In genomic region chr12:13220848-13221247, GRCh38 we compare ENCODE assay signal across 17 cellular contexts. TPM values are rescaled to one million over a fixed set of nuclear protein-coding genes. Genes with fewer than 3 reads are reported as not detected.
DNase-seq lines count a peak whose midpoint lies in the region; ATAC-seq lines count a peak whose summit lies in the region.
"Had no signal": no experiment of that assay in that cellular context is flagged by ENCODE, and none has a peak within 500 bp of the region (broad histone marks: within the 10 kb centered on the region; RNA-seq: fewer than 3 reads in every experiment).

No MANE protein-coding gene starts in this region.

- ATAC-seq in HG03565 (IDR thresholded peaks at IDR 0.05; ENCODE audit: unreplicated experiment), result no peak

- no peak overlapping the region for H2BK120ac ChIP-seq in trophoblast cell (ENCODE audit: insufficient read depth, low read length, poor library complexity)

- H3K4me1 ChIP-seq in trophoblast cell (ENCODE audit: control insufficient read depth in 1 of 2, insufficient read depth in 2 of 2, low read length in 2 of 2), result peaks cover 0 to 2% of the 10 kb centered on the region in 2 experiments

- no peak overlapping the region for H4K91ac ChIP-seq in trophoblast cell (ENCODE audit: low read depth, low read length)

- H4K8ac ChIP-seq in trophoblast cell (ENCODE audit: low read depth, low read length), result no peak overlapping the region

- H3K36me3 ChIP-seq in trophoblast cell (ENCODE audit: control insufficient read depth in 1 of 2, insufficient read depth in 2 of 2, low read length in 2 of 2), result no peaks in the 10 kb centered on the region

- no peak overlapping the region for H3K14ac ChIP-seq in trophoblast cell (ENCODE audit: low read length)

- H3K4ac ChIP-seq in trophoblast cell (ENCODE audit: low read depth, low read length), result no peak overlapping the region

- no peak overlapping the region for H3K18ac ChIP-seq in trophoblast cell (ENCODE audit: low read length)

- no peaks in the 10 kb centered on the region for H3K27me3 ChIP-seq in trophoblast cell (ENCODE audit: insufficient read depth, low read length)

- no peak overlapping the region for H3K4me3 ChIP-seq in trophoblast cell (ENCODE audit: low read depth, low read length)

- no peaks in the 10 kb centered on the region for H3K79me2 ChIP-seq in trophoblast cell (ENCODE audit: control insufficient read depth, insufficient read depth, low read length, poor library complexity)

- no peak overlapping the region for H2AK5ac ChIP-seq in trophoblast cell (ENCODE audit: low read length)

- H3K9me3 ChIP-seq in trophoblast cell (ENCODE audit: insufficient read depth, low read depth, low read length), result no peaks in the 10 kb centered on the region

- H3K23ac ChIP-seq in trophoblast cell (ENCODE audit: low read length), result no peak overlapping the region

- H3K27ac ChIP-seq in trophoblast cell (ENCODE audit: low read depth, low read length), result no peak overlapping the region

- H2AFZ ChIP-seq in trophoblast cell (ENCODE audit: insufficient read depth, low read length, poor library complexity), result no peak overlapping the region

- no peak overlapping the region for H2BK12ac ChIP-seq in trophoblast cell (ENCODE audit: low read length)

- no peak overlapping the region for H2BK5ac ChIP-seq in trophoblast cell (ENCODE audit: low read depth, low read length, poor library complexity)

- no peaks in the 10 kb centered on the region for H3K79me1 ChIP-seq in trophoblast cell (ENCODE audit: low read length)

- DNase-seq in EH (ENCODE audit: low read depth), result peak; percentile 86
- DNase-seq in HS-5 (ENCODE audit: low read depth), result peak; percentile 65
- peak; percentile 44 for DNase-seq in amniotic epithelial cell (ENCODE audit: low read depth)
- DNase-seq in trophoblast cell, result peak; percentile 31 to 82
- DNase-seq in glomerular visceral epithelial cell (ENCODE audit: extremely low spot score), result no peak
- no peak for DNase-seq in COR-L47 (lab: John Stamatoyannopoulos, UW)
- no peak for DNase-seq in NCI-H748 treated with DMSO at 0.1 percent for 48 hours (lab: John Stamatoyannopoulos, UW)
- DNase-seq: CD4-positive, alpha-beta memory T cell; DMS79 treated with DMSO at 0.1 percent for 48 hours; Kasumi-1; NCI-H1105; NCI-H1694; NCI-H2107; NCI-H345; NCI-H526 had no signal

- H3K4me2 ChIP-seq in trophoblast cell (ENCODE audit: low read length), result no peak overlapping the region

- H3K9ac ChIP-seq in trophoblast cell (ENCODE audit: low read length), result no peak overlapping the region

- H4K12ac ChIP-seq in trophoblast cell (ENCODE audit: low read depth, low read length), result no peak overlapping the region

- no CpG with 5 or more reads among the region's 3 CpGs for whole genome bisulfite sequencing in trophoblast cell (ENCODE audit: extremely low coverage, insufficient coverage, insufficient read length)

RNA-seq across cellular contexts. Expression of gene EMP1, which starts 24.3 kb away (rescaled TPM):
- 10.1 and 10.7 TPM in 2 replicates for polyA plus RNA-seq in trophoblast cell (2013)
- polyA plus RNA-seq: IgD-negative memory B cell had no signal

Comparison
In these comparisons a context has a peak if more than half of its experiments do, and no peak if none do; other contexts are left out.
1. DNase-seq: peak in EH (single experiment), HS-5 (single experiment), amniotic epithelial cell (single experiment) and trophoblast cell (2 of 2); none in glomerular visceral epithelial cell (single experiment), COR-L47 (single experiment) and NCI-H748 treated with DMSO at 0.1 percent for 48 hours (single experiment).